Comparison of ENCODE assay signal across 1 cellular context in the genomic region with DNA sequence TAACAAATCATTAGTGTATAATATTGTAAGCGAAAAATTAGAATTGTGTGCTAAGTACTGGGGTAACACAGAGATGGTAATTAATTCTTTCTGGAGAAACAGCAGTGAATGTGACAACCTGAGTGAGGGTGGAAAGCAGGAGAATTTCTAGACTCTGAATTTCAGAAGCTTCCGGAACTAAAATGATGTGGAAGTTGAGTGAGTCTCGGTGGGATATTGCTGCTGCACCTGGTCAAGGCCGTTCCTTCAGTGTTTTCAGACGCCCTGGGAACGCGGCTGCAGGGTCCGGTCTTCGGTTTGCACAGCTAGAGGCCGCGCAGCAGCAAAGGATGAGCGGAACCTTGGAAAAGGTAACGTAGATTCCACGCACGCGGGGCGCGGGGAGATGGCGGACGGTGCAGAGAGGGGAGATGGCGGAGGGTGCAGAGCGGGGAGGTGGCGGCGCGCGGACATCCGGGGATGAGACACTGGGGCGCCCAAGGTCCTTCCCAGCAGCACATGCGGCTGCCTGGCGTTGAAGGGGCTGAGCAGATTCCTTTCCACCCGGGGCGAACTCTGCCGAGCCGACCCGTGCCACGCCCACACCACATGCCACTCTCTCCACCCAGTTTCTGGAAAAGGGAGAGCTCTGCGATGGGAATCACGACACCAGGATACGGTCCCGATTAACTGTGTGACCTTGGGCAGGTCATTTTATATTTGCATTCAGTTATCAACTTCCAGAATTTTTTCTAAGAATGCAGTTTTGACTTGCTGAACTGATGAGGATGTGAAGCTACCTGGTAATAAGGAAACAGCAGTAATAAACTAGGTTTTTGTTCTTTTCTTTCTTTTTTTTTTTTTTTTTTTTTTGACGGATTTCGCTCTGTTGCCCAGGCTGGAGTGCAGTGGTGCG.
TF ChIP-seq lines count a peak whose summit lies in the region.

A gene (plus strand): TSS at position 232 of the 895 bp plus-strand sequence. CDS start 98 bp downstream, at position 330.

TF ChIP-seq in GM12878, 131 proteins besides CTCF, POLR2A, EP300 and RAD21 (continued from another document and continues in another):
- TF ChIP-seq, protein P1, sequence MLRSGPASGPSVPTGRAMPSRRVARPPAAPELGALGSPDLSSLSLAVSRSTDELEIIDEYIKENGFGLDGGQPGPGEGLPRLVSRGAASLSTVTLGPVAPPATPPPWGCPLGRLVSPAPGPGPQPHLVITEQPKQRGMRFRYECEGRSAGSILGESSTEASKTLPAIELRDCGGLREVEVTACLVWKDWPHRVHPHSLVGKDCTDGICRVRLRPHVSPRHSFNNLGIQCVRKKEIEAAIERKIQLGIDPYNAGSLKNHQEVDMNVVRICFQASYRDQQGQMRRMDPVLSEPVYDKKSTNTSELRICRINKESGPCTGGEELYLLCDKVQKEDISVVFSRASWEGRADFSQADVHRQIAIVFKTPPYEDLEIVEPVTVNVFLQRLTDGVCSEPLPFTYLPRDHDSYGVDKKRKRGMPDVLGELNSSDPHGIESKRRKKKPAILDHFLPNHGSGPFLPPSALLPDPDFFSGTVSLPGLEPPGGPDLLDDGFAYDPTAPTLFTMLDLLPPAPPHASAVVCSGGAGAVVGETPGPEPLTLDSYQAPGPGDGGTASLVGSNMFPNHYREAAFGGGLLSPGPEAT (IDR thresholded peaks at IDR 0.05; ENCODE audit: low read depth), result peak; percentile 100
- TF ChIP-seq NR2C2 (IDR thresholded peaks at IDR 0.05; ENCODE audit: borderline replicate concordance, control insufficient read depth, insufficient read length, low read depth) (no peak), ASH2L (IDR thresholded peaks at IDR 0.05; ENCODE audit: borderline replicate concordance, low read depth) (peak; percentile 93), CEBPB (IDR thresholded peaks at IDR 0.05; ENCODE audit: borderline replicate concordance in 1 of 2, low read depth in 2 of 2, low read length in 2 of 2) (no peak), NFIC (IDR thresholded peaks at IDR 0.05; ENCODE audit: low read depth, low read length) (peak; percentile 30; the same call in 1 of the 2 replicates), BHLHE40 (IDR thresholded peaks at IDR 0.05; ENCODE audit: borderline replicate concordance in 1 of 2, low read depth in 2 of 2, low read length in 1 of 2) (peak; percentile 46 to 84; a peak in 3 of 4 replicates), MEF2B (IDR thresholded peaks at IDR 0.05; ENCODE audit: partially characterized antibody, poor library complexity, severe bottlenecking) (peak; percentile 73), ZSCAN29 (IDR thresholded peaks at IDR 0.05) (peak; percentile 69; the same call in 1 of the 2 replicates), MYB (IDR thresholded peaks at IDR 0.05; ENCODE audit: borderline replicate concordance, low read depth, low read length) (no peak), YY1 (IDR thresholded peaks at IDR 0.05; ENCODE audit: low read depth, low read length) (peak; percentile 97), RAD51 (IDR thresholded peaks at IDR 0.05) (no peak), STAT3 (IDR thresholded peaks at IDR 0.05; ENCODE audit: low read depth, low read length) (no peak), SREBF2 (IDR thresholded peaks at IDR 0.05; ENCODE audit: low read length) (no peak), STAT1 (conservative IDR thresholded peaks at IDR 0.05) (peak; percentile 81; the same call in 1 of the 2 replicates), ATF7 (IDR thresholded peaks at IDR 0.05; ENCODE audit: low read depth) (peak; percentile 74; the same call in 1 of the 2 replicates), ESRRA (IDR thresholded peaks at IDR 0.05; ENCODE audit: low read length) (peak; percentile 92), RCOR1 (conservative IDR thresholded peaks at IDR 0.05; ENCODE audit: low read depth, low read length) (no peak), EED (IDR thresholded peaks at IDR 0.05; ENCODE audit: low read depth) (peak; percentile 53)
- TF ChIP-seq, protein P2, sequence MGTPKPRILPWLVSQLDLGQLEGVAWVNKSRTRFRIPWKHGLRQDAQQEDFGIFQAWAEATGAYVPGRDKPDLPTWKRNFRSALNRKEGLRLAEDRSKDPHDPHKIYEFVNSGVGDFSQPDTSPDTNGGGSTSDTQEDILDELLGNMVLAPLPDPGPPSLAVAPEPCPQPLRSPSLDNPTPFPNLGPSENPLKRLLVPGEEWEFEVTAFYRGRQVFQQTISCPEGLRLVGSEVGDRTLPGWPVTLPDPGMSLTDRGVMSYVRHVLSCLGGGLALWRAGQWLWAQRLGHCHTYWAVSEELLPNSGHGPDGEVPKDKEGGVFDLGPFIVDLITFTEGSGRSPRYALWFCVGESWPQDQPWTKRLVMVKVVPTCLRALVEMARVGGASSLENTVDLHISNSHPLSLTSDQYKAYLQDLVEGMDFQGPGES (IDR thresholded peaks at IDR 0.05), result no peak
- TF ChIP-seq, protein P3, sequence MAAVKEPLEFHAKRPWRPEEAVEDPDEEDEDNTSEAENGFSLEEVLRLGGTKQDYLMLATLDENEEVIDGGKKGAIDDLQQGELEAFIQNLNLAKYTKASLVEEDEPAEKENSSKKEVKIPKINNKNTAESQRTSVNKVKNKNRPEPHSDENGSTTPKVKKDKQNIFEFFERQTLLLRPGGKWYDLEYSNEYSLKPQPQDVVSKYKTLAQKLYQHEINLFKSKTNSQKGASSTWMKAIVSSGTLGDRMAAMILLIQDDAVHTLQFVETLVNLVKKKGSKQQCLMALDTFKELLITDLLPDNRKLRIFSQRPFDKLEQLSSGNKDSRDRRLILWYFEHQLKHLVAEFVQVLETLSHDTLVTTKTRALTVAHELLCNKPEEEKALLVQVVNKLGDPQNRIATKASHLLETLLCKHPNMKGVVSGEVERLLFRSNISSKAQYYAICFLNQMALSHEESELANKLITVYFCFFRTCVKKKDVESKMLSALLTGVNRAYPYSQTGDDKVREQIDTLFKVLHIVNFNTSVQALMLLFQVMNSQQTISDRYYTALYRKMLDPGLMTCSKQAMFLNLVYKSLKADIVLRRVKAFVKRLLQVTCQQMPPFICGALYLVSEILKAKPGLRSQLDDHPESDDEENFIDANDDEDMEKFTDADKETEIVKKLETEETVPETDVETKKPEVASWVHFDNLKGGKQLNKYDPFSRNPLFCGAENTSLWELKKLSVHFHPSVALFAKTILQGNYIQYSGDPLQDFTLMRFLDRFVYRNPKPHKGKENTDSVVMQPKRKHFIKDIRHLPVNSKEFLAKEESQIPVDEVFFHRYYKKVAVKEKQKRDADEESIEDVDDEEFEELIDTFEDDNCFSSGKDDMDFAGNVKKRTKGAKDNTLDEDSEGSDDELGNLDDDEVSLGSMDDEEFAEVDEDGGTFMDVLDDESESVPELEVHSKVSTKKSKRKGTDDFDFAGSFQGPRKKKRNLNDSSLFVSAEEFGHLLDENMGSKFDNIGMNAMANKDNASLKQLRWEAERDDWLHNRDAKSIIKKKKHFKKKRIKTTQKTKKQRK (IDR thresholded peaks at IDR 0.05; ENCODE audit: low read depth, low read length), result no peak
- TF ChIP-seq, protein P4, sequence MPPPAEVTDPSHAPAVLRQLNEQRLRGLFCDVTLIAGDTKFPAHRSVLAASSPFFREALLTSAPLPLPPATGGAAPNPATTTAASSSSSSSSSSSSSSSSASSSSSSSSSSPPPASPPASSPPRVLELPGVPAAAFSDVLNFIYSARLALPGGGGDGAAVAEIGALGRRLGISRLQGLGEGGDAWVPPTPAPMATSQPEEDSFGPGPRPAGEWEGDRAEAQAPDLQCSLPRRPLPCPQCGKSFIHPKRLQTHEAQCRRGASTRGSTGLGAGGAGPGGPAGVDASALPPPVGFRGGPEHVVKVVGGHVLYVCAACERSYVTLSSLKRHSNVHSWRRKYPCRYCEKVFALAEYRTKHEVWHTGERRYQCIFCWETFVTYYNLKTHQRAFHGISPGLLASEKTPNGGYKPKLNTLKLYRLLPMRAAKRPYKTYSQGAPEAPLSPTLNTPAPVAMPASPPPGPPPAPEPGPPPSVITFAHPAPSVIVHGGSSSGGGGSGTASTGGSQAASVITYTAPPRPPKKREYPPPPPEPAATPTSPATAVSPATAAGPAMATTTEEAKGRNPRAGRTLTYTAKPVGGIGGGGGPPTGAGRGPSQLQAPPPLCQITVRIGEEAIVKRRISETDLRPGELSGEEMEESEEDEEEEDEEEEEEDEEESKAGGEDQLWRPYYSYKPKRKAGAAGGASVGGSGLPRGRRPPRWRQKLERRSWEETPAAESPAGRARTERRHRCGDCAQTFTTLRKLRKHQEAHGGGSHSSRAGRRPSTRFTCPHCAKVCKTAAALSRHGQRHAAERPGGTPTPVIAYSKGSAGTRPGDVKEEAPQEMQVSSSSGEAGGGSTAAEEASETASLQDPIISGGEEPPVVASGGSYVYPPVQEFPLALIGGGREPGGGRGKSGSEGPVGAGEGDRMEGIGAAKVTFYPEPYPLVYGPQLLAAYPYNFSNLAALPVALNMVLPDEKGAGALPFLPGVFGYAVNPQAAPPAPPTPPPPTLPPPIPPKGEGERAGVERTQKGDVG (CRISPR knock-in tag; IDR thresholded peaks at IDR 0.05), result no peak
- TF ChIP-seq, protein P5, sequence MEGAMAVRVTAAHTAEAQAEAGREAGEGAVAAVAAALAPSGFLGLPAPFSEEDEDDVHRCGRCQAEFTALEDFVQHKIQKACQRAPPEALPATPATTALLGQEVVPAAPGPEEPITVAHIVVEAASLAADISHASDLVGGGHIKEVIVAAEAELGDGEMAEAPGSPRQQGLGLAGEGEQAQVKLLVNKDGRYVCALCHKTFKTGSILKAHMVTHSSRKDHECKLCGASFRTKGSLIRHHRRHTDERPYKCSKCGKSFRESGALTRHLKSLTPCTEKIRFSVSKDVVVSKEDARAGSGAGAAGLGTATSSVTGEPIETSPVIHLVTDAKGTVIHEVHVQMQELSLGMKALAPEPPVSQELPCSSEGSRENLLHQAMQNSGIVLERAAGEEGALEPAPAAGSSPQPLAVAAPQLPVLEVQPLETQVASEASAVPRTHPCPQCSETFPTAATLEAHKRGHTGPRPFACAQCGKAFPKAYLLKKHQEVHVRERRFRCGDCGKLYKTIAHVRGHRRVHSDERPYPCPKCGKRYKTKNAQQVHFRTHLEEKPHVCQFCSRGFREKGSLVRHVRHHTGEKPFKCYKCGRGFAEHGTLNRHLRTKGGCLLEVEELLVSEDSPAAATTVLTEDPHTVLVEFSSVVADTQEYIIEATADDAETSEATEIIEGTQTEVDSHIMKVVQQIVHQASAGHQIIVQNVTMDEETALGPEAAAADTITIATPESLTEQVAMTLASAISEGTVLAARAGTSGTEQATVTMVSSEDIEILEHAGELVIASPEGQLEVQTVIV (IDR thresholded peaks at IDR 0.05; ENCODE audit: borderline replicate concordance, partially characterized antibody), result peak; percentile 82
- TF ChIP-seq, protein P6, sequence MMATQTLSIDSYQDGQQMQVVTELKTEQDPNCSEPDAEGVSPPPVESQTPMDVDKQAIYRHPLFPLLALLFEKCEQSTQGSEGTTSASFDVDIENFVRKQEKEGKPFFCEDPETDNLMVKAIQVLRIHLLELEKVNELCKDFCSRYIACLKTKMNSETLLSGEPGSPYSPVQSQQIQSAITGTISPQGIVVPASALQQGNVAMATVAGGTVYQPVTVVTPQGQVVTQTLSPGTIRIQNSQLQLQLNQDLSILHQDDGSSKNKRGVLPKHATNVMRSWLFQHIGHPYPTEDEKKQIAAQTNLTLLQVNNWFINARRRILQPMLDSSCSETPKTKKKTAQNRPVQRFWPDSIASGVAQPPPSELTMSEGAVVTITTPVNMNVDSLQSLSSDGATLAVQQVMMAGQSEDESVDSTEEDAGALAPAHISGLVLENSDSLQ (IDR thresholded peaks at IDR 0.05), result peak; percentile 72
- TF ChIP-seq, protein P7, sequence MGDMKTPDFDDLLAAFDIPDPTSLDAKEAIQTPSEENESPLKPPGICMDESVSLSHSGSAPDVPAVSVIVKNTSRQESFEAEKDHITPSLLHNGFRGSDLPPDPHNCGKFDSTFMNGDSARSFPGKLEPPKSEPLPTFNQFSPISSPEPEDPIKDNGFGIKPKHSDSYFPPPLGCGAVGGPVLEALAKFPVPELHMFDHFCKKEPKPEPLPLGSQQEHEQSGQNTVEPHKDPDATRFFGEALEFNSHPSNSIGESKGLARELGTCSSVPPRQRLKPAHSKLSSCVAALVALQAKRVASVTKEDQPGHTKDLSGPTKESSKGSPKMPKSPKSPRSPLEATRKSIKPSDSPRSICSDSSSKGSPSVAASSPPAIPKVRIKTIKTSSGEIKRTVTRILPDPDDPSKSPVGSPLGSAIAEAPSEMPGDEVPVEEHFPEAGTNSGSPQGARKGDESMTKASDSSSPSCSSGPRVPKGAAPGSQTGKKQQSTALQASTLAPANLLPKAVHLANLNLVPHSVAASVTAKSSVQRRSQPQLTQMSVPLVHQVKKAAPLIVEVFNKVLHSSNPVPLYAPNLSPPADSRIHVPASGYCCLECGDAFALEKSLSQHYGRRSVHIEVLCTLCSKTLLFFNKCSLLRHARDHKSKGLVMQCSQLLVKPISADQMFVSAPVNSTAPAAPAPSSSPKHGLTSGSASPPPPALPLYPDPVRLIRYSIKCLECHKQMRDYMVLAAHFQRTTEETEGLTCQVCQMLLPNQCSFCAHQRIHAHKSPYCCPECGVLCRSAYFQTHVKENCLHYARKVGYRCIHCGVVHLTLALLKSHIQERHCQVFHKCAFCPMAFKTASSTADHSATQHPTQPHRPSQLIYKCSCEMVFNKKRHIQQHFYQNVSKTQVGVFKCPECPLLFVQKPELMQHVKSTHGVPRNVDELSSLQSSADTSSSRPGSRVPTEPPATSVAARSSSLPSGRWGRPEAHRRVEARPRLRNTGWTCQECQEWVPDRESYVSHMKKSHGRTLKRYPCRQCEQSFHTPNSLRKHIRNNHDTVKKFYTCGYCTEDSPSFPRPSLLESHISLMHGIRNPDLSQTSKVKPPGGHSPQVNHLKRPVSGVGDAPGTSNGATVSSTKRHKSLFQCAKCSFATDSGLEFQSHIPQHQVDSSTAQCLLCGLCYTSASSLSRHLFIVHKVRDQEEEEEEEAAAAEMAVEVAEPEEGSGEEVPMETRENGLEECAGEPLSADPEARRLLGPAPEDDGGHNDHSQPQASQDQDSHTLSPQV (IDR thresholded peaks at IDR 0.05), result no peak
- TF ChIP-seq, protein P8, sequence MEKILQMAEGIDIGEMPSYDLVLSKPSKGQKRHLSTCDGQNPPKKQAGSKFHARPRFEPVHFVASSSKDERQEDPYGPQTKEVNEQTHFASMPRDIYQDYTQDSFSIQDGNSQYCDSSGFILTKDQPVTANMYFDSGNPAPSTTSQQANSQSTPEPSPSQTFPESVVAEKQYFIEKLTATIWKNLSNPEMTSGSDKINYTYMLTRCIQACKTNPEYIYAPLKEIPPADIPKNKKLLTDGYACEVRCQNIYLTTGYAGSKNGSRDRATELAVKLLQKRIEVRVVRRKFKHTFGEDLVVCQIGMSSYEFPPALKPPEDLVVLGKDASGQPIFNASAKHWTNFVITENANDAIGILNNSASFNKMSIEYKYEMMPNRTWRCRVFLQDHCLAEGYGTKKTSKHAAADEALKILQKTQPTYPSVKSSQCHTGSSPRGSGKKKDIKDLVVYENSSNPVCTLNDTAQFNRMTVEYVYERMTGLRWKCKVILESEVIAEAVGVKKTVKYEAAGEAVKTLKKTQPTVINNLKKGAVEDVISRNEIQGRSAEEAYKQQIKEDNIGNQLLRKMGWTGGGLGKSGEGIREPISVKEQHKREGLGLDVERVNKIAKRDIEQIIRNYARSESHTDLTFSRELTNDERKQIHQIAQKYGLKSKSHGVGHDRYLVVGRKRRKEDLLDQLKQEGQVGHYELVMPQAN (conservative IDR thresholded peaks at IDR 0.05), result peak; percentile 68
- TF ChIP-seq, protein P9, sequence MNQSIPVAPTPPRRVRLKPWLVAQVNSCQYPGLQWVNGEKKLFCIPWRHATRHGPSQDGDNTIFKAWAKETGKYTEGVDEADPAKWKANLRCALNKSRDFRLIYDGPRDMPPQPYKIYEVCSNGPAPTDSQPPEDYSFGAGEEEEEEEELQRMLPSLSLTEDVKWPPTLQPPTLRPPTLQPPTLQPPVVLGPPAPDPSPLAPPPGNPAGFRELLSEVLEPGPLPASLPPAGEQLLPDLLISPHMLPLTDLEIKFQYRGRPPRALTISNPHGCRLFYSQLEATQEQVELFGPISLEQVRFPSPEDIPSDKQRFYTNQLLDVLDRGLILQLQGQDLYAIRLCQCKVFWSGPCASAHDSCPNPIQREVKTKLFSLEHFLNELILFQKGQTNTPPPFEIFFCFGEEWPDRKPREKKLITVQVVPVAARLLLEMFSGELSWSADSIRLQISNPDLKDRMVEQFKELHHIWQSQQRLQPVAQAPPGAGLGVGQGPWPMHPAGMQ (IDR thresholded peaks at IDR 0.05; ENCODE audit: borderline replicate concordance), result 0 out of 2 replicates have a peak, but pooled peaks have one; percentile 56
